14 cellular contexts compared by ENCODE assay signal in the genomic region with DNA sequence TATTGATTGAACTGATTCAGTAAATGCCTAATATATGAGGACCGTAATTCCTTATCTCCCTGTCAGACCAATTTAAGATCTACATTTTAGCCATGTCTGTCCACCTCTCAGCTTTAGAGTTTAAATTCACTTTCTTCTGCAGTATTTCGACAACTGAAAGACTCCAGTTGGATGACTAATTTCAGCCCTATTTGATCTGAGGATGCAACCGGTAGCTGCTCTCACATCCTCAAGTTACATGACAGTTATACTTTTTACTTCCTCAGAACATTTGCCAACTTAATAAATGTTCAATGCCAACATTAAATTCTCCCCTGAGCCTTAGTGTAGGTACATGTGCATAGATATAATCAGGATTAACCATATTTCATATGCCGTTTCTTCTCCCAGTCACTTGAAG. TPM values are rescaled to one million over a fixed set of nuclear protein-coding genes. Genes with fewer than 3 reads are reported as not detected.
A peak's percentile ranks its signal among the peaks of the same experiment; 100 is the strongest.
DNase-seq lines count a peak whose midpoint lies in the region; ATAC-seq lines count a peak whose summit lies in the region.
"Had no signal": no experiment of that assay in that cellular context is flagged by ENCODE, and none has a peak within 500 bp of the region (broad histone marks: within the 10 kb centered on the region; RNA-seq: fewer than 3 reads in every experiment).

No MANE protein-coding gene starts in this region.

- H3K27me3 ChIP-seq in naive thymus-derived CD4-positive, alpha-beta T cell (ENCODE audit: control insufficient read depth in 2 of 2, insufficient read depth in 2 of 2, low read length in 2 of 2): no peaks in the 10 kb centered on the region
- H3K27me3 ChIP-seq in mesenchymal stem cell (ENCODE audit: control insufficient read depth in 1 of 2, insufficient read depth in 1 of 2, low read length in 2 of 2): no peaks in the 10 kb centered on the region
- H3K27me3 ChIP-seq: uterus had no signal

- H3K9me3 Mint-ChIP-seq in activated T-cell treated with anti-CD3 and anti-CD28 coated beads, Interleukin-2, amount 50 U/mL, for 24 hours: no peaks in the 10 kb centered on the region
- peaks cover 0 to 5% (median 0%) of the 10 kb centered on the region in 11 donors for H3K9me3 Mint-ChIP-seq in naive thymus-derived CD4-positive, alpha-beta T cell

- intact Hi-C loops in naive thymus-derived CD4-positive, alpha-beta T cell (cut with micrococcal nuclease): loop anchor here (1.0 to 10.0 kb wide), 7 partner anchors 7 to 1511 kb away; partner anchors contain the start of gene IFT57 (in 2 of the 2)

- DNase-seq in activated T-cell treated with anti-CD3 and anti-CD28 coated beads, Interleukin-2, amount 50 U/mL, for 24 hours: no peak
- no peak for DNase-seq in activated T-cell treated with anti-CD3 and anti-CD28 coated beads for 4 hours
- no peak for DNase-seq in naive thymus-derived CD4-positive, alpha-beta T cell
- no peak for DNase-seq in T-helper 9 cell
- DNase-seq in mesenchymal stem cell: no peak
- DNase-seq in GM03348 (ENCODE audit: low spot score): no peak
- DNase-seq: amniotic stem cell, mesendoderm, Right ventricle myocardium superior, uterus had no signal

- no peak overlapping the region for H3K23ac ChIP-seq in mesenchymal stem cell (ENCODE audit: low read length in 2 of 2)

- H4K91ac ChIP-seq in mesenchymal stem cell (ENCODE audit: low read length): no peak overlapping the region

- H2BK120ac ChIP-seq in mesenchymal stem cell (ENCODE audit: low read depth, low read length): no peak overlapping the region

- no peak overlapping the region for H4K8ac ChIP-seq in mesenchymal stem cell (ENCODE audit: low read length)

- no peak overlapping the region for H3K18ac ChIP-seq in mesenchymal stem cell (ENCODE audit: low read depth in 1 of 2, low read length in 2 of 2)

- no peak overlapping the region for H2BK5ac ChIP-seq in mesenchymal stem cell (ENCODE audit: low read depth, low read length, poor library complexity, severe bottlenecking)

- H3K9ac ChIP-seq in mesenchymal stem cell (ENCODE audit: low read length): no peak overlapping the region

- H3K4me1 Mint-ChIP-seq in activated T-cell treated with anti-CD3 and anti-CD28 coated beads, Interleukin-2, amount 50 U/mL, for 24 hours (ENCODE audit: low read depth): peaks cover 52% of the 10 kb centered on the region
- H3K4me1 Mint-ChIP-seq in naive thymus-derived CD4-positive, alpha-beta T cell: peaks cover 23 to 64% (median 31%) of the 10 kb centered on the region in 7 donors

- H2AFZ ChIP-seq in mesenchymal stem cell (ENCODE audit: low read depth, low read length): no peak overlapping the region

- H3K4me3 ChIP-seq in naive thymus-derived CD4-positive, alpha-beta T cell (ENCODE audit: low read length): no peak overlapping the region
- no peak overlapping the region for H3K4me3 ChIP-seq in mesenchymal stem cell (ENCODE audit: insufficient read depth in 1 of 2, low read depth in 1 of 2, low read length in 2 of 2)
- H3K4me3 ChIP-seq: A549, uterus had no signal

- no peaks in the 10 kb centered on the region for H3K9me3 ChIP-seq in naive thymus-derived CD4-positive, alpha-beta T cell (ENCODE audit: control insufficient read depth in 2 of 3, low read length in 3 of 3)
- H3K9me3 ChIP-seq in mesenchymal stem cell (ENCODE audit: control insufficient read depth, low read length): peaks cover 7% of the 10 kb centered on the region
- H3K9me3 ChIP-seq: uterus had no signal

- H3K27me3 Mint-ChIP-seq in activated T-cell treated with anti-CD3 and anti-CD28 coated beads, Interleukin-2, amount 50 U/mL, for 24 hours: no peaks in the 10 kb centered on the region
- no peaks in the 10 kb centered on the region for H3K27me3 Mint-ChIP-seq in naive thymus-derived CD4-positive, alpha-beta T cell

- no peak overlapping the region for H2BK15ac ChIP-seq in mesenchymal stem cell (ENCODE audit: low read depth, poor library complexity, severe bottlenecking)

- peak overlapping the region; percentile 54 for H3K4me3 Mint-ChIP-seq in activated T-cell treated with anti-CD3 and anti-CD28 coated beads, Interleukin-2, amount 50 U/mL, for 24 hours
- peak overlapping the region in 4 of 10 donors; percentile 15 to 78 (median 40) for H3K4me3 Mint-ChIP-seq in naive thymus-derived CD4-positive, alpha-beta T cell

- no peak overlapping the region for H2BK12ac ChIP-seq in mesenchymal stem cell (ENCODE audit: low read length in 2 of 2)

- no peak overlapping the region for H2AK5ac ChIP-seq in mesenchymal stem cell (ENCODE audit: low read length, severe bottlenecking)

- whole genome bisulfite sequencing in mesenchymal stem cell: 94% methylated on average over 4 of the region's 4 CpGs

- no peaks in the 10 kb centered on the region for H3K79me1 ChIP-seq in mesenchymal stem cell (replicated peaks; ENCODE audit: low read length, poor library complexity, severe bottlenecking)

- no peak overlapping the region for H3K4ac ChIP-seq in mesenchymal stem cell (ENCODE audit: low read depth in 1 of 2, low read length in 2 of 2)

- H3K4me2 ChIP-seq in mesenchymal stem cell (ENCODE audit: low read length, poor library complexity, severe bottlenecking): no peak overlapping the region
- H3K4me2 ChIP-seq: A549 had no signal

- CTCF ChIA-PET in naive thymus-derived CD4-positive, alpha-beta T cell (lab: Charles Lee): no interaction called here

- POLR2A ChIA-PET in naive thymus-derived CD4-positive, alpha-beta T cell (lab: Charles Lee): interaction anchor here (0.9 kb wide), 1 partner anchor 21 kb away, joined by 3 read pairs; no protein-coding TSS in a partner anchor

- no peaks in the 10 kb centered on the region for H3K36me3 ChIP-seq in naive thymus-derived CD4-positive, alpha-beta T cell (ENCODE audit: control insufficient read depth in 2 of 3, insufficient read depth in 3 of 3, low read length in 3 of 3)
- H3K36me3 ChIP-seq in mesenchymal stem cell (ENCODE audit: control insufficient read depth in 1 of 2, insufficient read depth in 2 of 2, low read depth in 1 of 2, low read length in 2 of 2): no peaks in the 10 kb centered on the region
- H3K36me3 ChIP-seq: uterus had no signal

- no peaks in the 10 kb centered on the region for H3K36me3 Mint-ChIP-seq in activated T-cell treated with anti-CD3 and anti-CD28 coated beads, Interleukin-2, amount 50 U/mL, for 24 hours (ENCODE audit: low read depth)
- H3K36me3 Mint-ChIP-seq in naive thymus-derived CD4-positive, alpha-beta T cell: peaks cover 0 to 21% (median 0%) of the 10 kb centered on the region in 5 donors

- peaks cover 17 to 19% of the 10 kb centered on the region in 2 donors for H3K4me1 ChIP-seq in naive thymus-derived CD4-positive, alpha-beta T cell (ENCODE audit: control insufficient read depth in 2 of 2, insufficient read depth in 2 of 2, low read length in 2 of 2)
- H3K4me1 ChIP-seq in mesenchymal stem cell (ENCODE audit: control insufficient read depth, insufficient read depth, low read depth, low read length): peaks cover 2% of the 10 kb centered on the region
- H3K4me1 ChIP-seq: uterus had no signal

- peak overlapping the region; percentile 84 for H3K27ac Mint-ChIP-seq in activated T-cell treated with anti-CD3 and anti-CD28 coated beads, Interleukin-2, amount 50 U/mL, for 24 hours
- H3K27ac Mint-ChIP-seq in naive thymus-derived CD4-positive, alpha-beta T cell: peak overlapping the region in 3 of 9 donors; percentile 1 to 86 (median 77)

- H3K14ac ChIP-seq in mesenchymal stem cell (ENCODE audit: low read length in 2 of 2): no peak overlapping the region

- ATAC-seq in HG02610 (IDR thresholded peaks at IDR 0.05; ENCODE audit: unreplicated experiment) (peak; percentile 43), HG03565 (IDR thresholded peaks at IDR 0.05; ENCODE audit: unreplicated experiment) (peak; percentile 75)
- ATAC-seq in naive thymus-derived CD4-positive, alpha-beta T cell: peak; percentile 58
- ATAC-seq: A549 had no signal

- H3K27ac ChIP-seq in naive thymus-derived CD4-positive, alpha-beta T cell (ENCODE audit: low read depth, low read length): no peak overlapping the region
- no peak overlapping the region for H3K27ac ChIP-seq in mesenchymal stem cell (ENCODE audit: low read length, poor library complexity, severe bottlenecking)
- H3K27ac ChIP-seq: A549, uterus had no signal

RNA-seq across cellular contexts. Expression of gene HHLA2, which starts 2.5 kb away (rescaled TPM):
- total RNA-seq in naive thymus-derived CD4-positive, alpha-beta T cell: 1 to 10 TPM in 1 of 5 experiments, under 1 TPM in 4; 0.21 to 4.5 (median 0.43) TPM
- under 1 TPM in 1 of 2 donors, not detected in 1; 0.13 TPM for polyA plus RNA-seq in naive thymus-derived CD4-positive, alpha-beta T cell
- polyA plus RNA-seq in mesenchymal stem cell (2013, experiment 1 of 2): not detected
- not detected for polyA plus RNA-seq in mesenchymal stem cell (2013, experiment 2 of 2)
- total RNA-seq: M059J, Right ventricle myocardium superior had no signal
